Comparison of ENCODE assay signal across 25 cellular contexts in the genomic region with DNA sequence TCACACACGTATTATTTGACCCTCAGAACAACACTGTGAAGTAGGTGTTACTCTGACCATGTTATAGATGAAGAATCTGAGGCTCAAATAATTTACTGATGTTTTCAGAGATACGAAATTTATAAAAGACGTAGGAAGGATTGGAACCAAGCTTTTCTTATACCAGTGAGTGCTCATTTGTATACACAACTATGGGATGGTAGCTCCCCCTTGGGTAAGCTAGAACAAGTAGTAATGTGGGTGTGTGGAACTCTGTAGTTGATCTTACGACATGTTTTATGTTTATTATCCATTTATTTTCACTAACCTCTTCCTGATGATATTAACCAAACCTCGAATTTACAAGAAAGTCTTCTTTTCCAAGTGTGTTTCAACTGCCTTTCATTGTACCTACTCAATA.
DNase-seq lines count a peak whose midpoint lies in the region; ATAC-seq, FAIRE-seq and TF ChIP-seq lines count a peak whose summit lies in the region.
"Had no signal": no experiment of that assay in that cellular context is flagged by ENCODE, and none has a peak within 500 bp of the region (broad histone marks: within the 10 kb centered on the region; RNA-seq: fewer than 3 reads in every experiment).

No MANE protein-coding gene starts in this region.

- 61% methylated on average over 5 of the region's 5 CpGs for WGBS in liver
- 2% methylated on average over 5 of the region's 5 CpGs for WGBS in HepG2 (ENCODE audit: low lambda C conversion rate)
- WGBS in GM12878 (ENCODE audit: insufficient coverage, insufficient replicate concordance, low lambda C conversion rate, missing lambda C conversion rate): 6% methylated on average over 5 of the region's 5 CpGs
- WGBS in lower leg skin, 2 donors: 74 to 77% methylated on average over 5 of the region's 5 CpGs

- peaks cover 0 to 2% (median 0%) of the 10 kb centered on the region in 4 donors for H3K27me3 ChIP-seq in liver (ENCODE audit: control insufficient read depth in 4 of 4, insufficient read depth in 4 of 4, low read length in 3 of 4)
- H3K27me3 ChIP-seq in HepG2 (ENCODE audit: control insufficient read depth in 1 of 2, insufficient read depth in 2 of 2, low read length in 2 of 2): no peaks in the 10 kb centered on the region
- H3K27me3 ChIP-seq in GM12878 (replicated peaks in 1 of 2; ENCODE audit: control insufficient read depth in 2 of 2, insufficient read depth in 2 of 2, low read length in 1 of 2): no peaks in the 10 kb centered on the region
- H3K27me3 ChIP-seq: BE2C, BLaER1 had no signal

- H3K4me3 ChIP-seq in liver (ENCODE audit: low read depth in 1 of 3, low read length in 3 of 3) (no peak overlapping the region), HepG2 (replicated peaks in 1 of 3; ENCODE audit: insufficient read depth in 1 of 3, low read depth in 2 of 3, low read length in 3 of 3) (no peak overlapping the region), GM12878 (no peak overlapping the region), lower leg skin (ENCODE audit: low read depth, poor library complexity, severe bottlenecking) (no peak overlapping the region)
- H3K4me3 ChIP-seq: BLaER1 had no signal

- H2AFZ ChIP-seq in HepG2 (ENCODE audit: low read length) (no peak overlapping the region), GM12878 (ENCODE audit: control insufficient read depth, low read depth, low read length) (no peak overlapping the region)

- H3K27ac ChIP-seq in liver (ENCODE audit: low read depth in 1 of 2, low read length in 2 of 2) (no peak overlapping the region), HepG2 (ENCODE audit: extremely low read length, insufficient read depth, low read length) (no peak overlapping the region), GM12878 (ENCODE audit: control insufficient read depth, insufficient read depth) (no peak overlapping the region)
- H3K27ac ChIP-seq: BLaER1 had no signal

- FAIRE-seq in HepG2 (lab: Jason Lieb, UNC): no peak
- FAIRE-seq in GM12878 (lab: Jason Lieb, UNC): no peak
- FAIRE-seq: A204.1, GM12891, GM19239 had no signal

- no peaks in the 10 kb centered on the region for H4K20me1 ChIP-seq in HepG2 (ENCODE audit: insufficient read depth, low read length)
- H4K20me1 ChIP-seq in GM12878 (ENCODE audit: control insufficient read depth, insufficient read depth): no peaks in the 10 kb centered on the region
- H4K20me1 ChIP-seq: BLaER1 had no signal

- POLR2A ChIA-PET in HepG2 (lab: Yijun Ruan, JAX) (no interaction called here), GM12878 (lab: Charles Lee) (no interaction called here)

- H3K4me2 ChIP-seq in HepG2 (ENCODE audit: low read depth, low read length) (no peak overlapping the region), GM12878 (ENCODE audit: control insufficient read depth, insufficient read depth) (no peak overlapping the region)
- H3K4me2 ChIP-seq: BLaER1 had no signal

- TF ChIP-seq RAD21 in liver (IDR thresholded peaks at IDR 0.05): peak; percentile 44 to 55
- no peak for TF ChIP-seq RAD21 in HepG2 (CRISPR knock-in tag; IDR thresholded peaks at IDR 0.05)
- 0 out of 2 replicates have a peak, but pooled peaks have one; percentile 16 for TF ChIP-seq RAD21 in GM12878 (IDR thresholded peaks at IDR 0.05; ENCODE audit: insufficient read depth, low read depth, low read length)

- BruUV-seq in HepG2 (replicated peaks; lab: Mats Ljungman, UMichigan) (no TSS peak), GM12878 (replicated peaks; lab: Mats Ljungman, UMichigan) (no TSS peak)

- H3K9ac ChIP-seq in liver (ENCODE audit: low read depth in 1 of 2, low read length in 2 of 2): no peak overlapping the region
- H3K9ac ChIP-seq in HepG2 (ENCODE audit: insufficient read depth, low read depth, low read length): no peak overlapping the region
- no peak overlapping the region for H3K9ac ChIP-seq in GM12878 (ENCODE audit: control insufficient read depth, insufficient read depth, low read length)
- H3K9ac ChIP-seq: BLaER1 had no signal

- H3K36me3 ChIP-seq in liver (ENCODE audit: control insufficient read depth in 4 of 4, insufficient read depth in 3 of 4, low read depth in 1 of 4, low read length in 3 of 4) (no peaks in the 10 kb centered on the region), HepG2 (replicated peaks in 1 of 2; ENCODE audit: control insufficient read depth in 1 of 2, insufficient read depth in 2 of 2, low read length in 2 of 2) (no peaks in the 10 kb centered on the region), GM12878 (ENCODE audit: control insufficient read depth in 2 of 2, insufficient read depth in 2 of 2, low read length in 1 of 2) (no peaks in the 10 kb centered on the region)
- H3K36me3 ChIP-seq: BE2C, BLaER1 had no signal

- H3K4me1 ChIP-seq in liver (ENCODE audit: control insufficient read depth in 4 of 4, insufficient read depth in 4 of 4, low read length in 3 of 4) (no peaks in the 10 kb centered on the region), HepG2 (ENCODE audit: insufficient read depth, low read length) (no peaks in the 10 kb centered on the region), GM12878 (ENCODE audit: control insufficient read depth, insufficient read depth, low read length) (no peaks in the 10 kb centered on the region)
- H3K4me1 ChIP-seq: BE2C, BLaER1 had no signal

- RAD21 ChIA-PET in GM12878 (lab: Charles Lee; ENCODE audit: unreplicated experiment): no interaction called here

- in situ Hi-C loops in HepG2 (cut with HindIII; ENCODE audit: extremely low pct_ligation_motif_present, low pct_unique_long_range_greater_than_20kb): no loop called here
- in situ Hi-C loops in GM12878 (cut with MboI): no loop called here

- intact Hi-C loops in HepG2 (cut with micrococcal nuclease; ENCODE audit: unreplicated experiment) (no loop called here), GM12878 (cut with micrococcal nuclease; ENCODE audit: unreplicated experiment) (loop anchor here (5.0 kb wide), 1 partner anchor 250 kb away; the partner anchor contains the start of gene NKAIN2), lower leg skin (cut with DNase I; ENCODE audit: low total_unique reads) (no loop called here)

- H3K9me3 ChIP-seq in liver (ENCODE audit: control insufficient read depth in 4 of 4, low read length in 3 of 4) (no peaks in the 10 kb centered on the region), HepG2 (ENCODE audit: low read length) (no peaks in the 10 kb centered on the region), GM12878 (replicated peaks; ENCODE audit: control insufficient read depth, insufficient read depth, low read length) (no peaks in the 10 kb centered on the region)
- H3K9me3 ChIP-seq: BE2C, BLaER1 had no signal

- DNase-seq in HepG2 (ENCODE audit: low spot score) (no peak), GM12878 (ENCODE audit: low read depth, low spot score) (no peak), left lobe of liver (ENCODE audit: low spot score) (no peak), NCI-H510A (lab: John Stamatoyannopoulos, UW) (no peak), lower leg skin (ENCODE audit: low spot score in 2 of 2) (no peak)
- DNase-seq: 8988T; ACHN; BE2C; C1 segment of cervical spinal cord; CD4-positive, alpha-beta memory T cell; CD4-positive, CD25-positive, alpha-beta regulatory T cell; CD8-positive, alpha-beta memory T cell; COR-L47; DMS 273 treated with DMSO at 0.1 percent for 48 hours; DMS153; DMS53; DMS79; DND-41; EL; GDM1 had no signal

- ATAC-seq in HepG2: no peak
- ATAC-seq in GM12878: no peak
- ATAC-seq in left lobe of liver: peak; percentile 53

- CTCF ChIA-PET in HepG2 (lab: Yijun Ruan, JAX; ENCODE audit: low intra/inter-chr PET ratio, low total read pairs) (no interaction called here), GM12878 (lab: Yijun Ruan, JAX) (interaction anchor here (1.4 kb wide), 1 partner anchor 250 kb away, joined by 4 read pairs; no protein-coding TSS in a partner anchor)

- no peak for TF ChIP-seq POLR2A in HepG2 (IDR thresholded peaks at IDR 0.05; ENCODE audit: insufficient read depth in 1 of 2, low read depth in 2 of 2, low read length in 2 of 2)
- TF ChIP-seq POLR2A in GM12878 (IDR thresholded peaks at IDR 0.05; ENCODE audit: low read depth, low read length): no peak
- no peak for TF ChIP-seq POLR2A in lower leg skin (IDR thresholded peaks at IDR 0.05)

- SMC1A ChIA-PET in GM12878 (lab: Charles Lee; ENCODE audit: uncharacterized antibody, unreplicated experiment): no interaction called here

- TF ChIP-seq EP300 in HepG2 (IDR thresholded peaks at IDR 0.05; ENCODE audit: low read depth in 2 of 2, low read length in 2 of 2) (no peak), HepG2 (CRISPR knock-in tag; IDR thresholded peaks at IDR 0.05; ENCODE audit: borderline replicate concordance) (no peak), GM12878 (IDR thresholded peaks at IDR 0.05; ENCODE audit: borderline replicate concordance in 1 of 2, control insufficient read depth in 1 of 2, low read depth in 2 of 2, low read length in 2 of 2) (no peak)

- H3K79me2 ChIP-seq in HepG2 (ENCODE audit: insufficient read depth, low read length): no peaks in the 10 kb centered on the region
- H3K79me2 ChIP-seq in GM12878 (ENCODE audit: control insufficient read depth, insufficient read depth, low read length): no peaks in the 10 kb centered on the region

- TF ChIP-seq CTCF in liver (IDR thresholded peaks at IDR 0.05; ENCODE audit: low read depth, low read length, missing input control) (no peak), HepG2 (CRISPR knock-in tag; IDR thresholded peaks at IDR 0.05) (no peak), GM12878 (IDR thresholded peaks at IDR 0.05 in 2 of 3, conservative IDR thresholded peaks at IDR 0.05 in 1 of 3; ENCODE audit: control insufficient read depth in 2 of 3, extremely low read depth in 1 of 3, insufficient read depth in 1 of 3, low read depth in 3 of 3, low read length in 3 of 3) (no peak), lower leg skin (IDR thresholded peaks at IDR 0.05) (no peak)

TF ChIP-seq in liver, 16 proteins besides CTCF, POLR2A, EP300 and RAD21 (continues in another document):
- no peak for TF ChIP-seq HNF4G (IDR thresholded peaks at IDR 0.05)
- TF ChIP-seq TAF1 (conservative IDR thresholded peaks at IDR 0.05): no peak

TF ChIP-seq in GM12878, 131 proteins besides CTCF, POLR2A, EP300 and RAD21 (continues in another document):
- TF ChIP-seq, protein P1, sequence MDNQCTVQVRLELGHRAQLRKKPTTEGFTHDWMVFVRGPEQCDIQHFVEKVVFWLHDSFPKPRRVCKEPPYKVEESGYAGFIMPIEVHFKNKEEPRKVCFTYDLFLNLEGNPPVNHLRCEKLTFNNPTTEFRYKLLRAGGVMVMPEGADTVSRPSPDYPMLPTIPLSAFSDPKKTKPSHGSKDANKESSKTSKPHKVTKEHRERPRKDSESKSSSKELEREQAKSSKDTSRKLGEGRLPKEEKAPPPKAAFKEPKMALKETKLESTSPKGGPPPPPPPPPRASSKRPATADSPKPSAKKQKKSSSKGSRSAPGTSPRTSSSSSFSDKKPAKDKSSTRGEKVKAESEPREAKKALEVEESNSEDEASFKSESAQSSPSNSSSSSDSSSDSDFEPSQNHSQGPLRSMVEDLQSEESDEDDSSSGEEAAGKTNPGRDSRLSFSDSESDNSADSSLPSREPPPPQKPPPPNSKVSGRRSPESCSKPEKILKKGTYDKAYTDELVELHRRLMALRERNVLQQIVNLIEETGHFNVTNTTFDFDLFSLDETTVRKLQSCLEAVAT (IDR thresholded peaks at IDR 0.05): no peak
- no peak for TF ChIP-seq CHD2 (IDR thresholded peaks at IDR 0.05; ENCODE audit: borderline replicate concordance, low read depth, low read length)
- TF ChIP-seq MTA3 (IDR thresholded peaks at IDR 0.05; ENCODE audit: borderline replicate concordance, low read length): no peak
